ENCODE assay signal across 14 cellular contexts in genomic region chr3:134426660-134427181, GRCh38. TPM values are rescaled to one million over a fixed set of nuclear protein-coding genes. Genes with fewer than 3 reads are reported as not detected.
A peak's percentile ranks its signal among the peaks of the same experiment; 100 is the strongest.
DNase-seq lines count a peak whose midpoint lies in the region; ATAC-seq and TF ChIP-seq lines count a peak whose summit lies in the region.
"Had no signal": no experiment of that assay in that cellular context is flagged by ENCODE, and none has a peak within 500 bp of the region (broad histone marks: within the 10 kb centered on the region; RNA-seq: fewer than 3 reads in every experiment).

No MANE protein-coding gene starts in this region.

- ATAC-seq in foreskin keratinocyte (peak; percentile 5), HG02763 (IDR thresholded peaks at IDR 0.05; ENCODE audit: unreplicated experiment) (no peak)
- ATAC-seq in activated CD4-positive, CD25-positive, alpha-beta regulatory T cell treated with anti-CD3 and anti-CD28 coated beads, Interleukin-2, amount 50 U/mL, for 24 hours: no peak
- ATAC-seq: activated CD8-positive, alpha-beta T cell treated with anti-CD3 and anti-CD28 coated beads for 36 hours; T-helper 17 cell had no signal

- TF ChIP-seq CTCF in foreskin keratinocyte (conservative IDR thresholded peaks at IDR 0.05): no peak

- peaks cover 6% of the 10 kb centered on the region for H3K4me1 ChIP-seq in foreskin keratinocyte
- H3K4me1 ChIP-seq: testis had no signal

- H3K27me3 ChIP-seq in foreskin keratinocyte: no peaks in the 10 kb centered on the region
- H3K27me3 ChIP-seq: testis had no signal

- peak overlapping the region; percentile 62 for H3K27ac ChIP-seq in foreskin keratinocyte
- H3K27ac ChIP-seq: testis had no signal

- peak; percentile 23 for DNase-seq in H4 (ENCODE audit: low spot score)
- DNase-seq in T1000 (lab: John Stamatoyannopoulos, UW): peak; percentile 55
- peak in 1 of 2 donors; percentile 38 for DNase-seq in foreskin keratinocyte
- peak; percentile 37 for DNase-seq in smooth muscle cell of the brain vasculature (ENCODE audit: low read depth, low spot score)
- DNase-seq in activated gamma-delta T cell treated with Interleukin-2 at 50 U/mL for 16 hours: no peak
- DNase-seq: activated CD8-positive, alpha-beta T cell treated with anti-CD3 and anti-CD28 coated beads for 36 hours; activated naive CD4-positive, alpha-beta T cell treated with anti-CD3 and anti-CD28 coated beads for 36 hours; DMS79 treated with DMSO at 0.1 percent for 48 hours; hippocampal formation; NCI-H2107; T-helper 17 cell; testis had no signal

RNA-seq across cellular contexts. Expression of gene AMOTL2, which starts 52.5 kb away (rescaled TPM):
- total RNA-seq in H4 (2014; rRNA removed; shearing (Covaris generic)): 21.5 and 23.0 TPM in 2 replicates
- total RNA-seq in foreskin keratinocyte: 79.5 and 86.7 TPM in 2 replicates
- 22.1 and 29.6 TPM in 2 replicates for polyA plus RNA-seq in foreskin keratinocyte
- total RNA-seq: activated CD8-positive, alpha-beta T cell treated with anti-CD3 and anti-CD28 coated beads for 36 hours; T-helper 17 cell had no signal

RNA-seq across cellular contexts. Expression of gene ANAPC13, which starts 59.1 kb away (rescaled TPM):
- total RNA-seq in H4 (2014; rRNA removed; shearing (Covaris generic)): 158 and 197 TPM in 2 replicates
- 54.6 and 60.3 TPM in 2 replicates for total RNA-seq in foreskin keratinocyte
- polyA plus RNA-seq in foreskin keratinocyte: 61.6 and 61.9 TPM in 2 replicates

RNA-seq across cellular contexts. Expression of gene CEP63, which starts 59.1 kb away (rescaled TPM):
- 21.3 and 23.2 TPM in 2 replicates for total RNA-seq in H4 (2014; rRNA removed; shearing (Covaris generic))
- 18.7 and 23.1 TPM in 2 replicates for total RNA-seq in foreskin keratinocyte
- polyA plus RNA-seq in foreskin keratinocyte: 11.0 and 13.4 TPM in 2 replicates
